ENCODE assay signal across 27 cellular contexts in the genomic region with DNA sequence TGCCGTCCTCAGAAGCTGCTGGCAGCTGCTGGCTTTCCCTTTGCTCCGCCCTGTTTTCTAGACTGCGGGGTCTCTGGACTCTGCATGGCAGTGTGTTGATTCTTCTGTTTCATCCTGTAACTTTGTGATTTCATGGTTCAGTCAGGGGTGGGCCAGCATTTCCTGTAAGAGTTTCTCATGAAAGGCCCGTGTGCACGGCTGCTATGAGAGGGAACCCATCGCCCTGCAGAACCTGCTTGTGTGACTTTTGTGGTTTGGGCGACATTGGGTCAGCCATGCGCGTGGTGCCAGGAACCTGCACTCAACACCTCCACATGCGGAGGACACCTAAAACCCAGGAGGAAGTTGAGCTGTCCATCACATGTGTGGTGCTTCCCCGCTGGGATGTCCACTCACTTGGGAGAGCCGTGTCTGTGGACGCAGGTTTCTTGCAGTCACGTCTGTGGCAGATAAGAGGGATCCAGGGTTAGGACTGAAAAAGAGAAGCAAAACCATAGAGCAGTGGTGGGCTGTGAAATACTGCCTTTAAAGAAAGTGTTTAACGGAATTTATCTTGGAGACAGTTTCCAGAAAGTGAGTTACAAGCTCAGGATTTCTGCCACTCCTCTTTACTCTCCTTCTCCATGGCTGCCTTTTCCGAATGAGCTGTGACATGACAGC.
A peak's percentile ranks its signal among the peaks of the same experiment; 100 is the strongest.
DNase-seq lines count a peak whose midpoint lies in the region; ATAC-seq, FAIRE-seq and TF ChIP-seq lines count a peak whose summit lies in the region.
"Had no signal": no experiment of that assay in that cellular context is flagged by ENCODE, and none has a peak within 500 bp of the region (broad histone marks: within the 10 kb centered on the region; RNA-seq: fewer than 3 reads in every experiment).

No MANE protein-coding gene starts in this region.

- no peak overlapping the region for H3K56ac ChIP-seq in H1 (replicated peaks; ENCODE audit: insufficient read length, low read depth, low read length)

- no peak overlapping the region for H3K9ac ChIP-seq in DND-41 (ENCODE audit: low read depth, low read length)
- no peak overlapping the region for H3K9ac ChIP-seq in H1 (replicated peaks in 1 of 4; ENCODE audit: extremely low read depth in 1 of 4, low read depth in 3 of 4, low read length in 3 of 4)
- H3K9ac ChIP-seq: SK-N-SH had no signal

- peak overlapping the region; percentile 48 for H3K27ac Mint-ChIP-seq in nephron progenitor cell
- H3K27ac Mint-ChIP-seq: stimulated activated naive CD8-positive, alpha-beta T cell treated with anti-CD3 and anti-CD28 coated beads, Interleukin-15, Interleukin-2, amounts not matched to agents 100 ng/mL and 50 ng/mL, for 24 hours; T-helper 17 cell had no signal

- H4K8ac ChIP-seq in H1 (ENCODE audit: extremely low read depth, insufficient read depth, low read length): peak overlapping the region; percentile 69; the same call in 1 of the 2 replicates

- H4K91ac ChIP-seq in H1 (replicated peaks; ENCODE audit: insufficient read length, low read length): no peak overlapping the region

- DNase-seq in DND-41 (peak; percentile 10), H1 (ENCODE audit: low read depth in 1 of 2, low spot score in 2 of 2) (no peak), nephron progenitor cell (no peak), NCI-H2081 (lab: John Stamatoyannopoulos, UW) (no peak), sigmoid colon (no peak), erythroblast (lab: John Stamatoyannopoulos, UW) (no peak)
- DNase-seq: activated naive CD4-positive, alpha-beta T cell; CD4-positive, CD25-positive, alpha-beta regulatory T cell; dorsolateral prefrontal cortex; KBM-7; NCI-H1105 treated with DMSO at 0.1 percent for 48 hours; NCI-H2081 treated with DMSO at 0.1 percent for 48 hours; NCI-H226; NCI-H774; nucleus accumbens; SK-N-SH; T-helper 17 cell; thyroid gland had no signal

- intact Hi-C loops in sigmoid colon (cut with DNase I): no loop called here

- H3K4me1 ChIP-seq in DND-41 (ENCODE audit: insufficient read depth, low read length): no peaks in the 10 kb centered on the region
- peaks cover 0 to 3% (median 0%) of the 10 kb centered on the region in 4 experiments; a peak in 1 of 7 replicates for H3K4me1 ChIP-seq in H1 (replicated peaks in 1 of 4; ENCODE audit: control insufficient read depth in 3 of 4, insufficient read depth in 4 of 4, low read length in 3 of 4)
- H3K4me1 ChIP-seq in sigmoid colon: no peaks in the 10 kb centered on the region
- H3K4me1 ChIP-seq: prostate gland, thyroid gland had no signal

- H2AFZ ChIP-seq in DND-41 (ENCODE audit: low read depth, low read length) (no peak overlapping the region), H1 (ENCODE audit: low read length) (no peak overlapping the region)

- H3K79me2 ChIP-seq in DND-41 (ENCODE audit: insufficient read depth, low read length) (no peaks in the 10 kb centered on the region), H1 (ENCODE audit: control insufficient read depth in 1 of 2, insufficient read depth in 2 of 2, low read length in 2 of 2) (no peaks in the 10 kb centered on the region)

- CTCF ChIA-PET in H1 (lab: Charles Lee; ENCODE audit: partially characterized antibody): interaction anchor here (0.6 to 2.3 kb wide), 2 partner anchors 18 to 849 kb away, joined by 3 to 5 read pairs; no protein-coding TSS in a partner anchor

- TF ChIP-seq EP300 in H1 (IDR thresholded peaks at IDR 0.05; ENCODE audit: borderline replicate concordance in 1 of 2, low read depth in 2 of 2, low read length in 2 of 2) (no peak), sigmoid colon (IDR thresholded peaks at IDR 0.05) (no peak)

- no peak overlapping the region for H2BK120ac ChIP-seq in H1 (replicated peaks; ENCODE audit: low read depth, low read length)

- H2BK20ac ChIP-seq in H1 (ENCODE audit: low read length): no peak overlapping the region

- WGBS in H1 (ENCODE audit: extremely low coverage in 1 of 2, insufficient coverage in 1 of 2, insufficient read length in 1 of 2, insufficient replicate concordance in 2 of 2, low coverage in 1 of 2, low lambda C conversion rate in 2 of 2, missing lambda C conversion rate in 1 of 2), 2 experiments: 86% methylated on average over 16 of the region's 16 CpGs; no CpG with 5 or more reads in 1 of the 2 experiments
- WGBS in sigmoid colon, 2 donors: 65 to 85% methylated on average over 16 of the region's 16 CpGs

- no peak overlapping the region for H3K23ac ChIP-seq in H1 (ENCODE audit: insufficient read length)

- H3K27ac ChIP-seq in DND-41 (ENCODE audit: low read length): no peak overlapping the region
- H3K27ac ChIP-seq in H1 (ENCODE audit: low read depth, low read length): no peak overlapping the region
- H3K27ac ChIP-seq in sigmoid colon: no peak overlapping the region
- H3K27ac ChIP-seq: dorsolateral prefrontal cortex, prostate gland, thyroid gland had no signal

- no peak overlapping the region for H2BK12ac ChIP-seq in H1 (ENCODE audit: low read depth, low read length)

- H3K9me3 ChIP-seq in DND-41 (ENCODE audit: insufficient read depth, low read length, severe bottlenecking): no peaks in the 10 kb centered on the region
- H3K9me3 ChIP-seq in H1 (ENCODE audit: insufficient read depth in 2 of 2, low read depth in 1 of 2, low read length in 1 of 2): peaks cover 0 to 6% of the 10 kb centered on the region in 2 experiments; a peak in 1 of 4 replicates
- no peaks in the 10 kb centered on the region for H3K9me3 ChIP-seq in sigmoid colon
- H3K9me3 ChIP-seq: HAP-1, prostate gland, SK-N-SH, thyroid gland had no signal

- no peak overlapping the region for H2BK15ac ChIP-seq in H1 (ENCODE audit: low read length)

- H3K4me3 ChIP-seq in DND-41 (ENCODE audit: low read depth in 1 of 2, low read length in 2 of 2) (no peak overlapping the region), H1 (ENCODE audit: extremely low read depth in 1 of 4, insufficient read depth in 2 of 4, low read depth in 3 of 4, low read length in 4 of 4) (no peak overlapping the region), sigmoid colon (no peak overlapping the region)
- H3K4me3 ChIP-seq: dorsolateral prefrontal cortex, HAP-1, prostate gland, thyroid gland had no signal

- H3K27me3 Mint-ChIP-seq in nephron progenitor cell (ENCODE audit: low read depth, poor library complexity): no peaks in the 10 kb centered on the region
- H3K27me3 Mint-ChIP-seq: brain had no signal

- POLR2A ChIA-PET in H1 (lab: Charles Lee; ENCODE audit: partially characterized antibody): no interaction called here

- H3K79me1 ChIP-seq in H1 (ENCODE audit: low read depth, low read length): no peaks in the 10 kb centered on the region

- no peak overlapping the region for H3K14ac ChIP-seq in H1 (ENCODE audit: insufficient read length)

- peak overlapping the region; percentile 51 for H3K4ac ChIP-seq in H1 (replicated peaks; ENCODE audit: insufficient read length, low read depth, low read length)

- no peaks in the 10 kb centered on the region for H3K36me3 Mint-ChIP-seq in nephron progenitor cell (ENCODE audit: low read depth)
- H3K36me3 Mint-ChIP-seq: brain; CD4-positive, CD25-positive, alpha-beta regulatory T cell had no signal

- no peaks in the 10 kb centered on the region for H3K23me2 ChIP-seq in H1 (ENCODE audit: low read depth, low read length)

- no peak for ATAC-seq in DND-41 (ENCODE audit: insufficient read depth, low read depth)
- ATAC-seq in HG03520 (IDR thresholded peaks at IDR 0.05; ENCODE audit: unreplicated experiment): peak; percentile 38
- no peak for ATAC-seq in HG02852 (IDR thresholded peaks at IDR 0.05; ENCODE audit: unreplicated experiment)
- ATAC-seq: sciatic nerve, T-helper 17 cell had no signal

- TF ChIP-seq POLR2A in H1 (IDR thresholded peaks at IDR 0.05; ENCODE audit: control extremely low read depth in 1 of 2, low read depth in 2 of 2, low read length in 2 of 2): no peak
- TF ChIP-seq POLR2A in sigmoid colon (IDR thresholded peaks at IDR 0.05): no peak
- no peak for TF ChIP-seq POLR2A in erythroblast (IDR thresholded peaks at IDR 0.05; ENCODE audit: low read length)

- peaks cover 54% of the 10 kb centered on the region for H3K4me1 Mint-ChIP-seq in nephron progenitor cell

- no peak overlapping the region for H2BK5ac ChIP-seq in H1 (ENCODE audit: low read depth, low read length)

- H3K4me3 Mint-ChIP-seq in nephron progenitor cell: no peak overlapping the region
- H3K4me3 Mint-ChIP-seq: CD4-positive, CD25-positive, alpha-beta regulatory T cell; stimulated activated naive CD8-positive, alpha-beta T cell treated with anti-CD3 and anti-CD28 coated beads, Interleukin-15, Interleukin-2, amounts not matched to agents 100 ng/mL and 50 ng/mL, for 24 hours; T-helper 17 cell had no signal

- H3K9me3 Mint-ChIP-seq in nephron progenitor cell: no peaks in the 10 kb centered on the region
- H3K9me3 Mint-ChIP-seq: CD4-positive, CD25-positive, alpha-beta regulatory T cell; stimulated activated naive CD8-positive, alpha-beta T cell treated with anti-CD3 and anti-CD28 coated beads, Interleukin-15, Interleukin-2, amounts not matched to agents 100 ng/mL and 50 ng/mL, for 24 hours had no signal

- H3K18ac ChIP-seq in H1 (ENCODE audit: extremely low read depth, low read length): no peak overlapping the region

- no peak overlapping the region for H4K5ac ChIP-seq in H1 (ENCODE audit: insufficient read length, low read depth, low read length)

- H2AK5ac ChIP-seq in H1 (ENCODE audit: low read depth, low read length): no peak overlapping the region

- no peaks in the 10 kb centered on the region for H4K20me1 ChIP-seq in DND-41 (ENCODE audit: insufficient read depth, low read length)
- H4K20me1 ChIP-seq in H1 (replicated peaks in 1 of 2; ENCODE audit: control insufficient read depth in 1 of 2, insufficient read depth in 2 of 2, low read length in 2 of 2): no peaks in the 10 kb centered on the region

- TF ChIP-seq CTCF in DND-41 (IDR thresholded peaks at IDR 0.05; ENCODE audit: borderline replicate concordance, extremely low read depth, low read length, poor library complexity, severe bottlenecking) (no peak), H1 (IDR thresholded peaks at IDR 0.05; ENCODE audit: control extremely low read depth in 1 of 3, insufficient read depth in 1 of 3, low read depth in 1 of 3, low read length in 3 of 3) (no peak), nephron progenitor cell (IDR thresholded peaks at IDR 0.05) (no peak), sigmoid colon (IDR thresholded peaks at IDR 0.05) (no peak)

- no peaks in the 10 kb centered on the region for H3K36me3 ChIP-seq in DND-41 (ENCODE audit: insufficient read depth, low read length)
- H3K36me3 ChIP-seq in H1 (ENCODE audit: control insufficient read depth in 2 of 4, insufficient read depth in 4 of 4, low read length in 3 of 4): no peaks in the 10 kb centered on the region
- H3K36me3 ChIP-seq in sigmoid colon: no peaks in the 10 kb centered on the region
- H3K36me3 ChIP-seq: HAP-1, prostate gland, thyroid gland had no signal

- no peak for TF ChIP-seq RAD21 in H1 (IDR thresholded peaks at IDR 0.05 in 1 of 2, conservative IDR thresholded peaks at IDR 0.05 in 1 of 2; ENCODE audit: low read depth in 2 of 2, low read length in 2 of 2)

- H3K4me2 ChIP-seq in DND-41 (ENCODE audit: insufficient read depth, low read length) (no peak overlapping the region), H1 (ENCODE audit: insufficient read depth in 1 of 2, low read depth in 2 of 2, low read length in 2 of 2) (no peak overlapping the region)
- H3K4me2 ChIP-seq: SK-N-SH had no signal

- no peak for FAIRE-seq in H1 (lab: Jason Lieb, UNC)
- FAIRE-seq: endothelial cell of umbilical vein, HTR-8/SVneo had no signal

- peaks cover 11% of the 10 kb centered on the region for H3K27me3 ChIP-seq in DND-41 (ENCODE audit: insufficient read depth, low read length, poor library complexity)
- H3K27me3 ChIP-seq in H1 (replicated peaks in 1 of 4; ENCODE audit: control insufficient read depth in 3 of 4, extremely low read depth in 1 of 4, insufficient read depth in 3 of 4, low read length in 3 of 4): no peaks in the 10 kb centered on the region; a peak in 1 of 7 replicates
- no peaks in the 10 kb centered on the region for H3K27me3 ChIP-seq in sigmoid colon
- H3K27me3 ChIP-seq: thyroid gland had no signal
